8 cellular contexts compared by ENCODE assay signal in genomic region chr6:106084973-106085686, GRCh38. TPM values are rescaled to one million over a fixed set of nuclear protein-coding genes. Genes with fewer than 3 reads are reported as not detected.
DNase-seq lines count a peak whose midpoint lies in the region; ATAC-seq and TF ChIP-seq lines count a peak whose summit lies in the region.

No MANE protein-coding gene starts in this region.

- WGBS in esophagus, 2 donors: 34% methylated on average over 7 of the region's 7 CpGs

- ATAC-seq in HG03520 (IDR thresholded peaks at IDR 0.05; ENCODE audit: unreplicated experiment): no peak
- no peak for ATAC-seq in activated CD4-positive, CD25-positive, alpha-beta regulatory T cell treated with anti-CD3 and anti-CD28 coated beads, Interleukin-2, amount 50 U/mL, for 24 hours

- H3K36me3 ChIP-seq in Peyer's patch: no peaks in the 10 kb centered on the region
- no peaks in the 10 kb centered on the region for H3K36me3 ChIP-seq in esophagus (ENCODE audit: control insufficient read depth in 2 of 2, insufficient read depth in 2 of 2, low read length in 1 of 2)

- peak overlapping the region; percentile 20 to 76 (median 72) for H3K27ac ChIP-seq in Peyer's patch
- H3K27ac ChIP-seq in esophagus (ENCODE audit: low read depth in 2 of 2, low read length in 1 of 2): peak overlapping the region; percentile 91 to 92

- H3K4me3 ChIP-seq in GM12865 (ENCODE audit: low read depth, low read length): peak overlapping the region; percentile 74
- peak overlapping the region in 2 of 4 donors; percentile 56 to 61 for H3K4me3 ChIP-seq in Peyer's patch
- peak overlapping the region; percentile 24 to 80 for H3K4me3 ChIP-seq in esophagus (ENCODE audit: low read depth in 1 of 2, low read length in 2 of 2)
- H3K4me3 ChIP-seq in retinal pigment epithelial cell (ENCODE audit: low read length): peak overlapping the region; percentile 52

- H3K27me3 ChIP-seq in Peyer's patch (no peaks in the 10 kb centered on the region), esophagus (ENCODE audit: control insufficient read depth in 1 of 2, insufficient read depth in 2 of 2, low read length in 2 of 2) (no peaks in the 10 kb centered on the region)

- peaks cover 0 to 8% (median 1%) of the 10 kb centered on the region in 4 donors for H3K4me1 ChIP-seq in Peyer's patch
- H3K4me1 ChIP-seq in esophagus (ENCODE audit: control insufficient read depth in 2 of 2, insufficient read depth in 2 of 2, low read length in 1 of 2): peaks cover 2% of the 10 kb centered on the region in 2 donors

- no peak for TF ChIP-seq POLR2A in Peyer's patch (IDR thresholded peaks at IDR 0.05)

- TF ChIP-seq CTCF in GM12865 (IDR thresholded peaks at IDR 0.05; ENCODE audit: insufficient read depth, low read depth, low read length, missing control alignments) (no peak), Peyer's patch (IDR thresholded peaks at IDR 0.05) (no peak), retinal pigment epithelial cell (conservative IDR thresholded peaks at IDR 0.05; ENCODE audit: low read depth, low read length) (no peak)

- H3K9me3 ChIP-seq in Peyer's patch: no peaks in the 10 kb centered on the region
- no peaks in the 10 kb centered on the region for H3K9me3 ChIP-seq in esophagus (ENCODE audit: control insufficient read depth in 2 of 2, insufficient read depth in 1 of 2, low read depth in 1 of 2, low read length in 1 of 2)

- no peak for DNase-seq in GM12865 (ENCODE audit: low read depth)
- no peak for DNase-seq in Peyer's patch
- no peak for DNase-seq in retinal pigment epithelial cell (ENCODE audit: low read depth)
- no peak for DNase-seq in NCI-H1436 treated with DMSO at 0.1 percent for 48 hours (lab: John Stamatoyannopoulos, UW)
- no peak for DNase-seq in NCI-H1436 (lab: John Stamatoyannopoulos, UW)

RNA-seq across cellular contexts. Expression of gene PRDM1, which starts 1.0 kb away (rescaled TPM):
- 10 to 100 TPM in 3 of 4 donors, 1 to 10 TPM in 1; 6.4 to 57.8 (median 14.9) TPM for total RNA-seq in Peyer's patch
- polyA plus RNA-seq in esophagus: 10 to 100 TPM; 29.7 to 37.6 TPM
